Comparison of ENCODE assay signal across 22 cellular contexts in genomic region chr6:85383042-85383441, GRCh38.
"Had no signal": no experiment of that assay in that cellular context is flagged by ENCODE, and none has a peak within 500 bp of the region (broad histone marks: within the 10 kb centered on the region; RNA-seq: fewer than 3 reads in every experiment).

No MANE protein-coding gene starts in this region.

- H3K36me3 ChIP-seq: colonic mucosa, esophagus muscularis mucosa, gastroesophageal sphincter, left ventricle myocardium inferior, lower lobe of right lung, neutrophil, spleen, tibial artery, upper lobe of left lung, uterus had no signal

- H3K4me1 ChIP-seq: colonic mucosa, esophagus muscularis mucosa, gastroesophageal sphincter, left ventricle myocardium inferior, lower lobe of right lung, psoas muscle, spleen, tibial artery, upper lobe of left lung, uterus had no signal

- H3K27me3 ChIP-seq: colonic mucosa, esophagus muscularis mucosa, gastroesophageal sphincter, neutrophil, spleen, tibial artery, upper lobe of left lung, uterus had no signal

- ATAC-seq: gastroesophageal sphincter; lower lobe of right lung; naive thymus-derived CD8-positive, alpha-beta T cell; psoas muscle; sciatic nerve; stimulated activated memory B cell treated with anti-CD40 and anti-IgM and Interleukin-4, amounts not matched to agents 10 μg/mL and 1 μg/mL and 100 μg/mL, for 72 hours had no signal

- H3K9me3 ChIP-seq: colonic mucosa, esophagus muscularis mucosa, gastroesophageal sphincter, left ventricle myocardium inferior, lower lobe of right lung, neutrophil, psoas muscle, spleen, tibial artery, upper lobe of left lung, uterus had no signal

- H3K4me3 ChIP-seq: colonic mucosa, esophagus muscularis mucosa, gastroesophageal sphincter, left ventricle myocardium inferior, lower lobe of right lung, psoas muscle, spleen, tibial artery, upper lobe of left lung, uterus had no signal

- H3K27ac ChIP-seq: colonic mucosa, esophagus muscularis mucosa, gastroesophageal sphincter, left ventricle myocardium inferior, lower lobe of right lung, neutrophil, psoas muscle, spleen, tibial artery, upper lobe of left lung, uterus had no signal

- DNase-seq: colonic mucosa; effector CD4-positive, alpha-beta T cell; foreskin fibroblast; glutamatergic neuron; islet precursor cell; left ventricle myocardium inferior; lower lobe of right lung; naive thymus-derived CD8-positive, alpha-beta T cell; psoas muscle; retina; spleen; stimulated activated CD4-positive, alpha-beta T cell treated with anti-CD3 and anti-CD28 coated beads, Interleukin-15, amount 100 ng/mL, for 24 hours; stimulated activated CD4-positive, alpha-beta T cell treated with anti-CD3 and anti-CD28 coated beads, Interleukin-1b, Interleukin-23, amount 100 ng/mL, for 48 hours; stimulated activated CD4-positive, alpha-beta T cell treated with anti-CD3 and anti-CD28 coated beads, Interleukin-4, amount 100 ng/mL, for 24 hours; tibial artery; upper lobe of left lung; uterus had no signal
